Comparison of ENCODE assay signal across 24 cellular contexts in genomic region chr7:74582447-74583039, GRCh38.
"Had no signal": no experiment of that assay in that cellular context is flagged by ENCODE, and none has a peak within 500 bp of the region (broad histone marks: within the 10 kb centered on the region; RNA-seq: fewer than 3 reads in every experiment).

No MANE protein-coding gene starts in this region.

- H3K4me2 ChIP-seq: hepatocyte, neural progenitor cell had no signal

- ATAC-seq: gastroesophageal sphincter; heart left ventricle; left lobe of liver; mucosa of descending colon; naive thymus-derived CD4-positive, alpha-beta T cell; sciatic nerve; stimulated activated effector memory CD8-positive, alpha-beta T cell treated with anti-CD3 and anti-CD28 coated beads, Interleukin-12 subunit alpha, Interleukin-12 subunit beta, amount 100 ng/mL, for 72 hours; upper lobe of right lung had no signal

- H2AFZ ChIP-seq: hepatocyte, neural progenitor cell, parathyroid adenoma had no signal

- H3K79me2 ChIP-seq: parathyroid adenoma had no signal

- H3K36me3 ChIP-seq: colonic mucosa, heart left ventricle, neural progenitor cell, stomach, tibial nerve, upper lobe of right lung had no signal

- H3K27ac ChIP-seq: colonic mucosa, gastroesophageal sphincter, heart left ventricle, neural progenitor cell, parathyroid adenoma, testis, tibial nerve, upper lobe of right lung had no signal

- H3K9me3 ChIP-seq: colonic mucosa, gastroesophageal sphincter, heart left ventricle, mucosa of descending colon, stomach, testis, tibial nerve, upper lobe of right lung had no signal

- H3K27me3 ChIP-seq: colonic mucosa, gastroesophageal sphincter, heart left ventricle, hepatocyte, neural progenitor cell, stomach, testis, tibial nerve, upper lobe of right lung had no signal

- DNase-seq: colonic mucosa; effector CD8-positive, alpha-beta T cell; endodermal cell; erythroblast; foreskin fibroblast; heart left ventricle; kidney; mucosa of descending colon; naive thymus-derived CD4-positive, alpha-beta T cell; stimulated activated CD4-positive, alpha-beta T cell treated with anti-CD3 and anti-CD28 coated beads, Interleukin-2, amount 100 ng/mL, for 24 hours; stimulated activated CD4-positive, alpha-beta T cell treated with anti-CD3 and anti-CD28 coated beads, Interleukin-4, amount 100 ng/mL, for 24 hours; stimulated activated naive CD4-positive, alpha-beta T cell treated with Interleukin-2 at 50 U/mL for 16 hours; stomach; testis; upper lobe of right lung had no signal

- H3K4me3 ChIP-seq: colonic mucosa, gastroesophageal sphincter, heart left ventricle, hepatocyte, lung, mucosa of descending colon, neural progenitor cell, stomach, testis, tibial nerve, upper lobe of right lung had no signal

- H3K9ac ChIP-seq: neural progenitor cell, parathyroid adenoma had no signal

- FAIRE-seq: kidney had no signal
